ENCODE assay signal across 8 cellular contexts in the genomic region with DNA sequence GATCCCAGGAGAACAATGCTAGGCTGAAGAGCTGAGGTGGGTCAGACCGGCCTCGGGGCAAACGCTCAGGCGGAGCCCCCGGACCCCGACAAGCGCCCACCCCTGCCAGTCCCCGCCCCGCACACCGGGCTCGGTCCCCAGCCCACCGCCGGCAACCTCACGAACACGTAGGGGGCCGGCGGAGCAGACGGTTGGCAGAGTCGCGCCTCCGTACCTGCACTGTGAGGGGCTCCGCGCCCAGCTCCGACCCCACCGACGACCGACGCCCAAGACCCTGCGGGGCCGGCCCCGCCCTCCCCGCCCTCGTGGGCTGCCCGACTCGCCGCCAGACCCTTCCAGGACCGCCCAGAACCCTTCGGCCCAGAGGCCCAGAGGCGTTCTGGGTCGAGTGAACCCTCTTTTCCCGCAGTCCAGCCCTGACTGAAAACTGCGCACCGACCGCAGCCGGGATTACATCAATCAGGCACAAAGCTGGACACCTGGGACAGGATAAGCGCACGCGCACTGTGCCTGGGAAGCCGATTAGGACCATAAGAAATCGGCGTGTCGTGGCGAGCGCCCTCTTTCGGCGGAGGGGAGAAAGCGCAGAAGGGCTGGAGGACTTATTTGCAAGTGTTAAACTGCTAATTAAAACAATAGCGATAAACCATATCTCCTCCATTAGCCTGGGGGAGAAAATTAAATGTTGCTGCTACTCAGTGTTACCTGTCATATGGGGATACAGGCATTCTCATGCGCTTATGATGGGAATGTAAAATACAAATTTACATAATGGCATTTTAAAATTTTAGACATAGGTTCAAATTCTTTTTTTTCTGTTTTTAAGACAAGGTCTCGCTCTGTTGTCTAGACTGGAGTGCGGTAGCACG. TPM values are rescaled to one million over a fixed set of nuclear protein-coding genes. Genes with fewer than 3 reads are reported as not detected.
DNase-seq lines count a peak whose midpoint lies in the region; ATAC-seq and TF ChIP-seq lines count a peak whose summit lies in the region.

No MANE protein-coding gene starts in this region.

- H2BK15ac ChIP-seq in mesendoderm (replicated peaks; ENCODE audit: low read depth) = peak overlapping the region; percentile 57

- CTCF ChIA-PET in CD4-positive, alpha-beta T cell (lab: Charles Lee) = interaction anchor here (0.5 to 2.1 kb wide), 19 partner anchors 9 to 614 kb away, joined by 3 to 9 read pairs (median 4); a partner anchor contains a TSS

- H3K4me1 Mint-ChIP-seq in CD4-positive, alpha-beta T cell (ENCODE audit: low read depth) = peaks cover 9% of the 10 kb centered on the region
- peaks cover 2 to 5% of the 10 kb centered on the region in 2 donors for H3K4me1 Mint-ChIP-seq in effector memory CD8-positive, alpha-beta T cell (ENCODE audit: low read depth in 2 of 2)

- H3K9me3 ChIP-seq in CD4-positive, alpha-beta T cell (ENCODE audit: control insufficient read depth, low read length) = no peaks in the 10 kb centered on the region

- no peak overlapping the region for H2BK5ac ChIP-seq in mesendoderm (ENCODE audit: low read length)

- H3K4me2 ChIP-seq in mesendoderm (ENCODE audit: low read length) = peak overlapping the region; percentile 72

- intact Hi-C loops in CD4-positive, alpha-beta T cell (cut with DNase I, micrococcal nuclease) = loop anchor here (1.0 to 10.0 kb wide), 10 partner anchors 80 to 655 kb away; a partner anchor contains a TSS

- peak overlapping the region; percentile 88 for H3K18ac ChIP-seq in mesendoderm (ENCODE audit: low read length)

- H3K4me1 ChIP-seq in mesendoderm (ENCODE audit: control insufficient read depth, low read depth, low read length) = peaks cover 3% of the 10 kb centered on the region

- peak overlapping the region; percentile 88 for H3K27ac ChIP-seq in CD4-positive, alpha-beta T cell (ENCODE audit: low read depth, low read length)
- H3K27ac ChIP-seq in mesendoderm (ENCODE audit: low read depth, low read length) = peak overlapping the region; percentile 85

- H3K27me3 Mint-ChIP-seq in CD4-positive, alpha-beta T cell = no peaks in the 10 kb centered on the region
- H3K27me3 Mint-ChIP-seq in effector memory CD8-positive, alpha-beta T cell = peaks cover 6 to 10% of the 10 kb centered on the region in 2 donors

- WGBS in mesendoderm (ENCODE audit: extremely low coverage, insufficient coverage, low lambda C conversion rate) = no CpG with 5 or more reads among the region's 62 CpGs

- DNase-seq in CD4-positive, alpha-beta T cell = peak; percentile 92 to 98 (median 96)
- DNase-seq in HT-29 (ENCODE audit: low spot score) = peak; percentile 94
- DNase-seq in NK-92 treated with Interleukin-12 subunit alpha and Interleukin-12 subunit beta, amount 100 ng/mL, for 24 hours (lab: John Stamatoyannopoulos, UW) = peak; percentile 86
- peak; percentile 89 for DNase-seq in activated CD8-positive, alpha-beta memory T cell treated with anti-CD3 and anti-CD28 coated beads for 4 hours (ENCODE audit: low read depth in 2 of 2)
- DNase-seq in effector memory CD8-positive, alpha-beta T cell = peak; percentile 96 to 97 (median 96)
- peak; percentile 94 for DNase-seq in mesendoderm
- peak; percentile 94 for DNase-seq in stimulated activated CD8-positive, alpha-beta memory T cell treated with anti-CD3 and anti-CD28 coated beads, Interleukin-15, amount 100 ng/mL, for 1 hour (ENCODE audit: low read depth)

- H3K79me1 ChIP-seq in mesendoderm (ENCODE audit: low read length) = peaks cover 22% of the 10 kb centered on the region

- H3K36me3 ChIP-seq in mesendoderm (ENCODE audit: control insufficient read depth, insufficient read depth, low read length) = no peaks in the 10 kb centered on the region

- peaks cover 41% of the 10 kb centered on the region for H3K79me2 ChIP-seq in mesendoderm (ENCODE audit: control insufficient read depth, insufficient read depth, low read length)

- no peaks in the 10 kb centered on the region for H3K9me3 Mint-ChIP-seq in CD4-positive, alpha-beta T cell
- H3K9me3 Mint-ChIP-seq in effector memory CD8-positive, alpha-beta T cell = no peaks in the 10 kb centered on the region

- H3K27ac Mint-ChIP-seq in CD4-positive, alpha-beta T cell = no peak overlapping the region
- H3K27ac Mint-ChIP-seq in effector memory CD8-positive, alpha-beta T cell = peak overlapping the region; percentile 98 to 99

- POLR2A ChIA-PET in CD4-positive, alpha-beta T cell (lab: Charles Lee) = interaction anchor here (0.6 to 2.7 kb wide), 22 partner anchors 9 to 563 kb away, joined by 3 to 17 read pairs (median 5); a partner anchor contains a TSS

- peaks cover 5% of the 10 kb centered on the region for H3K27me3 ChIP-seq in CD4-positive, alpha-beta T cell (ENCODE audit: control insufficient read depth, insufficient read depth, low read length)
- no peaks in the 10 kb centered on the region for H3K27me3 ChIP-seq in mesendoderm (ENCODE audit: insufficient read depth, low read length, poor library complexity)

- no peak overlapping the region for H2AK5ac ChIP-seq in mesendoderm (ENCODE audit: low read length)

- peak overlapping the region; percentile 92 for H3K9ac ChIP-seq in mesendoderm (ENCODE audit: low read length)

- no peak overlapping the region for H4K5ac ChIP-seq in mesendoderm (ENCODE audit: low read length)

- no peak overlapping the region for H4K8ac ChIP-seq in mesendoderm (ENCODE audit: low read depth, low read length)

- ATAC-seq in CD4-positive, alpha-beta T cell (ENCODE audit: poor library complexity) = peak; percentile 90
- ATAC-seq in GM19438 (IDR thresholded peaks at IDR 0.05; ENCODE audit: low read depth, unreplicated experiment) = peak; percentile 79
- peak; percentile 85 for ATAC-seq in effector memory CD8-positive, alpha-beta T cell (replicated peaks)

- peak; percentile 99 for TF ChIP-seq CTCF in CD4-positive, alpha-beta T cell (IDR thresholded peaks at IDR 0.05)

- no peak overlapping the region for H2BK120ac ChIP-seq in mesendoderm (ENCODE audit: low read depth, low read length)

- H3K4ac ChIP-seq in mesendoderm (ENCODE audit: low read depth, low read length) = no peak overlapping the region

- H3K4me3 Mint-ChIP-seq in CD4-positive, alpha-beta T cell = peak overlapping the region; percentile 99
- peak overlapping the region in 1 of 2 donors; percentile 90 for H3K4me3 Mint-ChIP-seq in effector memory CD8-positive, alpha-beta T cell

- peak overlapping the region; percentile 90 for H3K4me3 ChIP-seq in mesendoderm (ENCODE audit: low read length)

- H3K56ac ChIP-seq in mesendoderm (ENCODE audit: low read length) = peak overlapping the region; percentile 91

- no peak overlapping the region for H3K23ac ChIP-seq in mesendoderm (ENCODE audit: low read length)

- peaks cover 4% of the 10 kb centered on the region for H3K36me3 Mint-ChIP-seq in CD4-positive, alpha-beta T cell (ENCODE audit: low read depth)
- peaks cover 3% of the 10 kb centered on the region for H3K36me3 Mint-ChIP-seq in effector memory CD8-positive, alpha-beta T cell (ENCODE audit: insufficient read depth)

RNA-seq across cellular contexts. Expression of a gene that starts 11.7 kb away (rescaled TPM):
- 10 to 100 TPM; 51.4 to 60.7 TPM for total RNA-seq in CD4-positive, alpha-beta T cell
- total RNA-seq in HT-29 (2014; rRNA removed; shearing (Covaris generic)) = 48.7 and 52.5 TPM in 2 replicates
- 210 TPM for polyA plus RNA-seq in mesendoderm (2013, experiment 1 of 2)
- polyA plus RNA-seq in mesendoderm (2013, experiment 2 of 2) = 193 TPM

RNA-seq across cellular contexts. Expression of a gene that starts 29.6 kb away (rescaled TPM):
- 1 to 10 TPM; 2.9 to 3.4 TPM for total RNA-seq in CD4-positive, alpha-beta T cell
- total RNA-seq in HT-29 (2014; rRNA removed; shearing (Covaris generic)) = 3.2 and 3.9 TPM in 2 replicates
- polyA plus RNA-seq in mesendoderm (2013, experiment 1 of 2) = 0.34 TPM
- 0.56 TPM for polyA plus RNA-seq in mesendoderm (2013, experiment 2 of 2)

RNA-seq across cellular contexts. Expression of a gene that starts 29.7 kb away (rescaled TPM):
- total RNA-seq in CD4-positive, alpha-beta T cell = 10 to 100 TPM; 21.7 to 25.1 TPM
- 50.8 and 52.3 TPM in 2 replicates for total RNA-seq in HT-29 (2014; rRNA removed; shearing (Covaris generic))
- 10.1 TPM for polyA plus RNA-seq in mesendoderm (2013, experiment 1 of 2)
- polyA plus RNA-seq in mesendoderm (2013, experiment 2 of 2) = 9.9 TPM

RNA-seq across cellular contexts. Expression of a gene that starts 48.6 kb away (rescaled TPM):
- 10 to 100 TPM in 1 of 2 experiments, 1 to 10 TPM in 1; 7.8 to 10.4 TPM for total RNA-seq in CD4-positive, alpha-beta T cell
- 0.36 TPM in 1 of 2 replicates, not detected in the other for total RNA-seq in HT-29 (2014; rRNA removed; shearing (Covaris generic))
- polyA plus RNA-seq in mesendoderm (2013, experiment 1 of 2) = 0.34 TPM
- 0.21 TPM for polyA plus RNA-seq in mesendoderm (2013, experiment 2 of 2)

RNA-seq across cellular contexts. Expression of a gene that starts 49.9 kb away (rescaled TPM):
- under 1 TPM; 0.20 to 0.27 TPM for total RNA-seq in CD4-positive, alpha-beta T cell
- total RNA-seq in HT-29 (2014; rRNA removed; shearing (Covaris generic)) = 115 and 128 TPM in 2 replicates
- 32.8 TPM for polyA plus RNA-seq in mesendoderm (2013, experiment 1 of 2)
- polyA plus RNA-seq in mesendoderm (2013, experiment 2 of 2) = 32.7 TPM

Comparison
In these comparisons a context has a peak if more than half of its experiments do, and no peak if none do; other contexts are left out.
1. Peak in every context shown above with its lines: DNase-seq, ATAC-seq, H3K4me3 ChIP-seq and H3K27ac ChIP-seq.